In genomic region chr1:115771094-115771846, GRCh38 we compare ENCODE assay signal across 11 cellular contexts. TPM values are rescaled to one million over a fixed set of nuclear protein-coding genes. Genes with fewer than 3 reads are reported as not detected.
A peak's percentile ranks its signal among the peaks of the same experiment; 100 is the strongest.
DNase-seq lines count a peak whose midpoint lies in the region; ATAC-seq and TF ChIP-seq lines count a peak whose summit lies in the region.
"Had no signal": no experiment of that assay in that cellular context is flagged by ENCODE, and none has a peak within 500 bp of the region (broad histone marks: within the 10 kb centered on the region; RNA-seq: fewer than 3 reads in every experiment).

No MANE protein-coding gene starts in this region.

- H3K27me3 Mint-ChIP-seq in GM23338 (ENCODE audit: insufficient read depth, low read depth, poor library complexity) (peaks cover 6% of the 10 kb centered on the region), osteocyte (ENCODE audit: unreplicated experiment) (peaks cover 43% of the 10 kb centered on the region)

- TF ChIP-seq CTCF in GM23338 (conservative IDR thresholded peaks at IDR 0.05; ENCODE audit: low read depth in 2 of 2) (no peak), psoas muscle (IDR thresholded peaks at IDR 0.05) (no peak), osteocyte (IDR thresholded peaks at IDR 0.05) (no peak)

- peak; percentile 92 for ATAC-seq in GM23338
- ATAC-seq in esophagus mucosa = peak; percentile 65
- ATAC-seq in psoas muscle = peak in 1 of 4 donors; percentile 1
- ATAC-seq in stimulated activated naive CD8-positive, alpha-beta T cell treated with anti-CD3 and anti-CD28 coated beads, Interleukin-15, Interleukin-2, amounts not matched to agents 100 U/mL and 50 U/mL, for 24 hours = no peak

- H3K4me2 ChIP-seq in GM23338 = peak overlapping the region; percentile 61

- no peaks in the 10 kb centered on the region for H3K79me2 ChIP-seq in GM23338 (replicated peaks; ENCODE audit: insufficient read depth)

- 62 to 73% (median 71%) methylated on average over 14 of the region's 14 CpGs for WGBS in psoas muscle, 3 donors

- no peaks in the 10 kb centered on the region for H3K27me3 ChIP-seq in GM23338 (ENCODE audit: insufficient read depth)
- no peaks in the 10 kb centered on the region for H3K27me3 ChIP-seq in psoas muscle (ENCODE audit: insufficient read depth in 3 of 3, low read length in 2 of 3)

- no peaks in the 10 kb centered on the region; the same call in 1 of the 3 replicates for H3K9me3 Mint-ChIP-seq in GM23338
- H3K9me3 Mint-ChIP-seq in osteocyte (ENCODE audit: unreplicated experiment) = no peaks in the 10 kb centered on the region
- H3K9me3 Mint-ChIP-seq: T-helper 1 cell treated with Interleukin-12 subunit alpha and Interleukin-12 subunit beta and Interleukin-4 antibody, amounts not matched to agents 30 μg/mL and 1 μg/mL, for 36 hours had no signal

- H4K20me1 ChIP-seq in GM23338 (replicated peaks; ENCODE audit: insufficient read depth) = no peaks in the 10 kb centered on the region

- H3K36me3 ChIP-seq in GM23338 (ENCODE audit: insufficient read depth) (no peaks in the 10 kb centered on the region), psoas muscle (ENCODE audit: insufficient read depth in 1 of 2, low read depth in 1 of 2) (no peaks in the 10 kb centered on the region)

- no peaks in the 10 kb centered on the region for H3F3A ChIP-seq in GM23338 (replicated peaks; ENCODE audit: low read depth)

- no peak overlapping the region; the same call in 1 of the 2 replicates for H3K27ac Mint-ChIP-seq in GM23338
- no peak overlapping the region for H3K27ac Mint-ChIP-seq in osteocyte (ENCODE audit: unreplicated experiment)
- H3K27ac Mint-ChIP-seq: T-helper 1 cell treated with Interleukin-12 subunit alpha and Interleukin-12 subunit beta and Interleukin-4 antibody, amounts not matched to agents 30 μg/mL and 1 μg/mL, for 36 hours had no signal

- H3K36me3 Mint-ChIP-seq in GM23338 (ENCODE audit: low read depth) (no peaks in the 10 kb centered on the region), osteocyte (ENCODE audit: unreplicated experiment) (no peaks in the 10 kb centered on the region)

- H3K27ac ChIP-seq in GM23338 (ENCODE audit: low read depth) = no peak overlapping the region
- peak overlapping the region; percentile 60 for H3K27ac ChIP-seq in psoas muscle

- H2AFZ ChIP-seq in GM23338 = peak overlapping the region; percentile 86

- peak; percentile 78 for DNase-seq in GM23338 (ENCODE audit: low spot score)
- DNase-seq in LHCN-M2 (ENCODE audit: low read depth) = peak; percentile 59
- DNase-seq in psoas muscle = no peak
- no peak for DNase-seq in osteocyte (ENCODE audit: extremely low spot score, unreplicated experiment)
- DNase-seq in activated CD8-positive, alpha-beta memory T cell treated with anti-CD3 and anti-CD28 coated beads, Interleukin-2, amount 50 U/mL, for 4 hours = no peak
- DNase-seq in stimulated activated naive CD8-positive, alpha-beta T cell treated with anti-CD3 and anti-CD28 coated beads, Interleukin-15, Interleukin-2, amounts not matched to agents 100 U/mL and 50 U/mL, for 24 hours = no peak
- DNase-seq in stimulated activated CD4-positive, alpha-beta T cell treated with anti-CD3 and anti-CD28 coated beads, Interleukin-2, amount 100 ng/mL, for 48 hours = no peak

- H3K4me3 ChIP-seq in GM23338 = peak overlapping the region; percentile 36; the same call in 1 of the 2 replicates
- H3K4me3 ChIP-seq in psoas muscle = peak overlapping the region; percentile 15

- peaks cover 9% of the 10 kb centered on the region for H3K4me1 Mint-ChIP-seq in GM23338
- H3K4me1 Mint-ChIP-seq in osteocyte (ENCODE audit: unreplicated experiment) = no peaks in the 10 kb centered on the region

- H3K9me2 ChIP-seq in GM23338 (ENCODE audit: insufficient read depth) = no peaks in the 10 kb centered on the region

- H3K4me3 Mint-ChIP-seq in GM23338 = peak overlapping the region; percentile 62; the same call in 2 of the 3 replicates
- no peak overlapping the region for H3K4me3 Mint-ChIP-seq in osteocyte (ENCODE audit: unreplicated experiment)
- H3K4me3 Mint-ChIP-seq: T-helper 1 cell treated with Interleukin-12 subunit alpha and Interleukin-12 subunit beta and Interleukin-4 antibody, amounts not matched to agents 30 μg/mL and 1 μg/mL, for 36 hours had no signal

- H3K9me3 ChIP-seq in psoas muscle = no peaks in the 10 kb centered on the region

- intact Hi-C loops in psoas muscle (cut with DNase I) = loop anchor here (5.0 kb wide), 1 partner anchor 164 kb away; no protein-coding TSS in a partner anchor

- H3K4me1 ChIP-seq in GM23338 (ENCODE audit: insufficient read depth) (no peaks in the 10 kb centered on the region), psoas muscle (peaks cover 24% of the 10 kb centered on the region)

TF ChIP-seq in GM23338, 12 proteins besides CTCF, POLR2A, EP300 and RAD21:
- no peak for TF ChIP-seq EZH2 (IDR thresholded peaks at IDR 0.05; ENCODE audit: low read depth, unreplicated experiment)
- TF ChIP-seq ZNF462 (CRISPR knock-in tag; IDR thresholded peaks at IDR 0.05) = peak; percentile 55; the same call in 1 of the 2 replicates

RNA-seq across cellular contexts. Expression of gene CASQ2, which starts 2.8 kb away (rescaled TPM):
- total RNA-seq in GM23338 (2014; rRNA removed; shearing (Covaris generic)) = not detected in 2 replicates
- polyA plus RNA-seq in GM23338 (2016; fragmentation: Nextera tagmentation; extraction: Ambion mirVana) (not detected in 2 replicates), psoas muscle (10 to 100 TPM; 68.3 to 85.0 (median 84.0) TPM)
- total RNA-seq in LHCN-M2 (2014; rRNA removed) (0.17 and 0.19 TPM in 2 replicates), esophagus mucosa (0.92 TPM), psoas muscle (100 to 1,000 TPM in 2 of 4 donors, 10 to 100 TPM in 2; 56.4 to 271 (median 148) TPM), osteocyte (not detected in 2 replicates)
- polyA plus RNA-seq in LHCN-M2 (2012) = 0.04 TPM
- total RNA-seq: M059J had no signal
- polyA plus RNA-seq: neural cell had no signal

Comparison
In these comparisons a context has a peak if more than half of its experiments do, and no peak if none do; other contexts are left out.
1. DNase-seq: peak in GM23338 (single experiment) and LHCN-M2 (single experiment); none in psoas muscle (0 of 2), osteocyte (single experiment), activated CD8-positive, alpha-beta memory T cell treated with anti-CD3 and anti-CD28 coated beads, Interleukin-2, amount 50 U/mL, for 4 hours (single experiment), stimulated activated naive CD8-positive, alpha-beta T cell treated with anti-CD3 and anti-CD28 coated beads, Interleukin-15, Interleukin-2, amounts not matched to agents 100 U/mL and 50 U/mL, for 24 hours (single experiment) and stimulated activated CD4-positive, alpha-beta T cell treated with anti-CD3 and anti-CD28 coated beads, Interleukin-2, amount 100 ng/mL, for 48 hours (0 of 2).
2. RNA of gene CASQ2, which starts 2.8 kb away (total RNA-seq): 56.4 to 271 TPM in psoas muscle; 0.92 TPM in esophagus mucosa (single experiment), 0.17 to 0.19 TPM in LHCN-M2, not detected in GM23338 and not detected in osteocyte; every median in the first group is over 10 times any median in the second.